In genomic region chrX:68876731-68877130, GRCh38 we compare ENCODE assay signal across 22 cellular contexts. TPM values are rescaled to one million over a fixed set of nuclear protein-coding genes. Genes with fewer than 3 reads are reported as not detected.
DNase-seq lines count a peak whose midpoint lies in the region; ATAC-seq, FAIRE-seq and TF ChIP-seq lines count a peak whose summit lies in the region.
"Had no signal": no experiment of that assay in that cellular context is flagged by ENCODE, and none has a peak within 500 bp of the region (broad histone marks: within the 10 kb centered on the region; RNA-seq: fewer than 3 reads in every experiment).

No MANE protein-coding gene starts in this region.

- no peaks in the 10 kb centered on the region for H3K36me3 ChIP-seq in WERI-Rb-1
- H3K36me3 ChIP-seq: BLaER1, HAP-1 had no signal

- ATAC-seq in Right ventricle myocardium inferior (no peak), HG03045 (IDR thresholded peaks at IDR 0.05; ENCODE audit: unreplicated experiment) (no peak)

- DNase-seq in D721Med (ENCODE audit: insufficient read length, low spot score), result peak; percentile 23
- DNase-seq in NCI-H524 treated with DMSO at 0.1 percent for 48 hours (lab: John Stamatoyannopoulos, UW), result peak; percentile 22
- peak; percentile 77 for DNase-seq in WERI-Rb-1
- peak; percentile 30 for DNase-seq in posterior vena cava (ENCODE audit: low spot score)
- DNase-seq in Right ventricle myocardium inferior (ENCODE audit: missing footprints), result no peak
- DNase-seq in NCI-H1092 (lab: John Stamatoyannopoulos, UW), result no peak
- DNase-seq in NCI-H1694 treated with DMSO at 0.1 percent for 48 hours (lab: John Stamatoyannopoulos, UW), result no peak
- DNase-seq: CD4-positive, CD25-positive, alpha-beta regulatory T cell; CD8-positive, alpha-beta memory T cell; DMS 273 treated with DMSO at 0.1 percent for 48 hours; DMS79; EL; GF-D8; GOT3; HFFc6 had no signal

- H3K9me3 ChIP-seq in WERI-Rb-1 (ENCODE audit: severe bottlenecking), result no peaks in the 10 kb centered on the region
- H3K9me3 ChIP-seq: BLaER1, HAP-1 had no signal

- no peak overlapping the region for H3K27ac ChIP-seq in WERI-Rb-1
- H3K27ac ChIP-seq: BLaER1, C4-2B had no signal

- no peaks in the 10 kb centered on the region for H3K27me3 ChIP-seq in WERI-Rb-1 (ENCODE audit: insufficient read depth, low read depth, severe bottlenecking)

- no peak for FAIRE-seq in D721Med (lab: Jason Lieb, UNC)
- FAIRE-seq: GM12891, GM18507, H54 had no signal

- intact Hi-C loops in posterior vena cava (cut with DNase I), result no loop called here
- intact Hi-C loops in Right ventricle myocardium inferior (cut with DNase I), result no loop called here

- TF ChIP-seq CTCF in D721Med (IDR thresholded peaks at IDR 0.05; ENCODE audit: insufficient read depth, missing control alignments) (no peak), WERI-Rb-1 (IDR thresholded peaks at IDR 0.05; ENCODE audit: low read depth, low read length) (no peak)

- H3K4me3 ChIP-seq in WERI-Rb-1 (ENCODE audit: low read depth, low read length), result no peak overlapping the region
- H3K4me3 ChIP-seq: BLaER1, HAP-1 had no signal

RNA-seq across cellular contexts. Expression of gene EFNB1, which starts 47.9 kb away (rescaled TPM):
- total RNA-seq in posterior vena cava (10 to 100 TPM; 18.9 to 26.4 TPM), Right ventricle myocardium inferior (18.0 TPM)

Comparison
In these comparisons a context has a peak if more than half of its experiments do, and no peak if none do; other contexts are left out.
1. DNase-seq: peak in D721Med (single experiment), NCI-H524 treated with DMSO at 0.1 percent for 48 hours (single experiment), WERI-Rb-1 (single experiment) and posterior vena cava (single experiment); none in Right ventricle myocardium inferior (single experiment), NCI-H1092 (single experiment) and NCI-H1694 treated with DMSO at 0.1 percent for 48 hours (single experiment).